18 cellular contexts compared by ENCODE assay signal in genomic region chr1:225737866-225738265, GRCh38.
"Had no signal": no experiment of that assay in that cellular context is flagged by ENCODE, and none has a peak within 500 bp of the region (broad histone marks: within the 10 kb centered on the region; RNA-seq: fewer than 3 reads in every experiment).

No MANE protein-coding gene starts in this region.

- H3K27me3 ChIP-seq: body of pancreas, esophagus squamous epithelium, right lobe of liver, suprapubic skin had no signal

- H3K4me1 Mint-ChIP-seq: activated naive CD8-positive, alpha-beta T cell treated with anti-CD3 and anti-CD28 coated beads for 36 hours; central memory CD8-positive, alpha-beta T cell; naive thymus-derived CD8-positive, alpha-beta T cell had no signal

- DNase-seq: activated CD4-positive, alpha-beta T cell treated with anti-CD3 and anti-CD28 coated beads, Interleukin-2, amount 50 U/mL, for 1 hour; activated CD4-positive, CD25-positive, alpha-beta regulatory T cell; activated naive CD8-positive, alpha-beta T cell treated with anti-CD3 and anti-CD28 coated beads for 36 hours; amygdala; body of pancreas; cortex of kidney; effector CD4-positive, alpha-beta T cell; esophagus squamous epithelium; naive thymus-derived CD8-positive, alpha-beta T cell; nucleus accumbens; psoas muscle; trophoblast cell had no signal

- ATAC-seq: body of pancreas; naive thymus-derived CD8-positive, alpha-beta T cell; psoas muscle had no signal

- H3K27me3 Mint-ChIP-seq: activated naive CD8-positive, alpha-beta T cell treated with anti-CD3 and anti-CD28 coated beads for 36 hours; central memory CD8-positive, alpha-beta T cell; naive thymus-derived CD8-positive, alpha-beta T cell; stimulated activated naive CD8-positive, alpha-beta T cell treated with anti-CD3 and anti-CD28 coated beads, Interleukin-15, Interleukin-2, amounts not matched to agents 100 ng/mL and 50 ng/mL, for 24 hours had no signal

- H3K4me3 ChIP-seq: body of pancreas, esophagus squamous epithelium, mucosa of descending colon, psoas muscle, right lobe of liver, suprapubic skin had no signal

- H3K27ac ChIP-seq: body of pancreas, esophagus squamous epithelium, psoas muscle, suprapubic skin had no signal

- H3K27ac Mint-ChIP-seq: activated naive CD8-positive, alpha-beta T cell treated with anti-CD3 and anti-CD28 coated beads for 36 hours; activated T-helper 1 cell treated with anti-CD3 and anti-CD28 coated beads, Interleukin-12 subunit alpha, Interleukin-12 subunit beta, Interleukin-2, Interleukin-4 antibody, amounts not matched to agents 30 ng/mL and 10 ng/mL and 1 ng/mL, durations not matched to agents 14 hours and 24 hours and 36 hours; naive thymus-derived CD8-positive, alpha-beta T cell; stimulated activated naive CD8-positive, alpha-beta T cell treated with anti-CD3 and anti-CD28 coated beads, Interleukin-15, Interleukin-2, amounts not matched to agents 100 ng/mL and 50 ng/mL, for 24 hours had no signal

- H3K36me3 ChIP-seq: esophagus squamous epithelium, right lobe of liver, suprapubic skin had no signal

- H3K9me3 ChIP-seq: body of pancreas, esophagus squamous epithelium, mucosa of descending colon, psoas muscle, right lobe of liver, suprapubic skin had no signal

- H3K36me3 Mint-ChIP-seq: activated naive CD8-positive, alpha-beta T cell treated with anti-CD3 and anti-CD28 coated beads for 36 hours; naive thymus-derived CD8-positive, alpha-beta T cell had no signal

- H3K4me3 Mint-ChIP-seq: activated naive CD8-positive, alpha-beta T cell treated with anti-CD3 and anti-CD28 coated beads for 36 hours; activated T-helper 1 cell treated with anti-CD3 and anti-CD28 coated beads, Interleukin-12 subunit alpha, Interleukin-12 subunit beta, Interleukin-2, Interleukin-4 antibody, amounts not matched to agents 30 ng/mL and 10 ng/mL and 1 ng/mL, durations not matched to agents 14 hours and 24 hours and 36 hours; central memory CD8-positive, alpha-beta T cell; naive thymus-derived CD8-positive, alpha-beta T cell; stimulated activated naive CD8-positive, alpha-beta T cell treated with anti-CD3 and anti-CD28 coated beads, Interleukin-15, Interleukin-2, amounts not matched to agents 100 ng/mL and 50 ng/mL, for 24 hours had no signal

- H3K9me3 Mint-ChIP-seq: activated naive CD8-positive, alpha-beta T cell treated with anti-CD3 and anti-CD28 coated beads for 36 hours; activated T-helper 1 cell treated with anti-CD3 and anti-CD28 coated beads, Interleukin-12 subunit alpha, Interleukin-12 subunit beta, Interleukin-2, Interleukin-4 antibody, amounts not matched to agents 30 ng/mL and 10 ng/mL and 1 ng/mL, durations not matched to agents 14 hours and 24 hours and 36 hours; central memory CD8-positive, alpha-beta T cell; naive thymus-derived CD8-positive, alpha-beta T cell; stimulated activated naive CD8-positive, alpha-beta T cell treated with anti-CD3 and anti-CD28 coated beads, Interleukin-15, Interleukin-2, amounts not matched to agents 100 ng/mL and 50 ng/mL, for 24 hours had no signal
